33 cellular contexts compared by ENCODE assay signal in genomic region chr20:7868108-7868507, GRCh38.
A peak's percentile ranks its signal among the peaks of the same experiment; 100 is the strongest.
DNase-seq lines count a peak whose midpoint lies in the region; ATAC-seq, FAIRE-seq and TF ChIP-seq lines count a peak whose summit lies in the region.
"Had no signal": no experiment of that assay in that cellular context is flagged by ENCODE, and none has a peak within 500 bp of the region (broad histone marks: within the 10 kb centered on the region; RNA-seq: fewer than 3 reads in every experiment).

No MANE protein-coding gene starts in this region.

- no peak overlapping the region for H3K9ac ChIP-seq in HepG2 (ENCODE audit: insufficient read depth, low read depth, low read length)
- H3K9ac ChIP-seq: BLaER1; BLaER1 treated with 17β-estradiol and CSF1 and Interleukin-3, amounts not matched to agents 10 nM and 100 nM had no signal

- no peak for TF ChIP-seq EP300 in HepG2 (IDR thresholded peaks at IDR 0.05; ENCODE audit: low read depth in 2 of 2, low read length in 2 of 2)
- no peak for TF ChIP-seq EP300 in HepG2 (CRISPR knock-in tag; IDR thresholded peaks at IDR 0.05; ENCODE audit: borderline replicate concordance)

- BruUV-seq in HepG2 (replicated peaks; lab: Mats Ljungman, UMichigan), result no TSS peak

- H3K27me3 ChIP-seq in right lobe of liver (no peaks in the 10 kb centered on the region), HepG2 (ENCODE audit: control insufficient read depth in 1 of 2, insufficient read depth in 2 of 2, low read length in 2 of 2) (peaks cover 0 to 7% of the 10 kb centered on the region in 2 experiments; a peak in 3 of 5 replicates)
- H3K27me3 ChIP-seq: BLaER1; BLaER1 treated with 17β-estradiol and CSF1 and Interleukin-3, amounts not matched to agents 10 nM and 100 nM had no signal

- FAIRE-seq in HepG2 (lab: Jason Lieb, UNC), result no peak
- FAIRE-seq: A204.1, A549, D721Med had no signal

- in situ Hi-C loops in HepG2 (cut with HindIII; ENCODE audit: extremely low pct_ligation_motif_present, low pct_unique_long_range_greater_than_20kb), result no loop called here

- H3K4me3 ChIP-seq in right lobe of liver (no peak overlapping the region), HepG2 (replicated peaks in 1 of 3; ENCODE audit: insufficient read depth in 1 of 3, low read depth in 2 of 3, low read length in 3 of 3) (no peak overlapping the region)
- H3K4me3 ChIP-seq: A549; BLaER1; BLaER1 treated with 17β-estradiol and CSF1 and Interleukin-3, amounts not matched to agents 10 nM and 100 nM had no signal

- no peaks in the 10 kb centered on the region for H3K36me3 ChIP-seq in right lobe of liver
- no peaks in the 10 kb centered on the region for H3K36me3 ChIP-seq in HepG2 (replicated peaks in 1 of 2; ENCODE audit: control insufficient read depth in 1 of 2, insufficient read depth in 2 of 2, low read length in 2 of 2)
- H3K36me3 ChIP-seq: BE2C; BLaER1; BLaER1 treated with 17β-estradiol and CSF1 and Interleukin-3, amounts not matched to agents 10 nM and 100 nM had no signal

- intact Hi-C loops in right lobe of liver (cut with DNase I) (no loop called here), HepG2 (cut with micrococcal nuclease; ENCODE audit: unreplicated experiment) (no loop called here), sciatic nerve (cut with DNase I) (no loop called here)

- TF ChIP-seq CTCF in right lobe of liver (IDR thresholded peaks at IDR 0.05) (no peak), HepG2 (CRISPR knock-in tag; IDR thresholded peaks at IDR 0.05) (no peak)

- no peak overlapping the region for H3K4me2 ChIP-seq in HepG2 (ENCODE audit: low read depth, low read length)
- H3K4me2 ChIP-seq: A549; BLaER1; BLaER1 treated with 17β-estradiol and CSF1 and Interleukin-3, amounts not matched to agents 10 nM and 100 nM had no signal

- 33% methylated on average over 2 of the region's 2 CpGs for WGBS in right lobe of liver (ENCODE audit: insufficient coverage, low coverage, low lambda C conversion rate, missing lambda C conversion rate)
- 0% methylated on average over 2 of the region's 2 CpGs for WGBS in HepG2 (ENCODE audit: low lambda C conversion rate)

- CTCF ChIA-PET in HepG2 (lab: Yijun Ruan, JAX; ENCODE audit: low intra/inter-chr PET ratio, low total read pairs), result no interaction called here

- H3K4me1 ChIP-seq in right lobe of liver (peaks cover 0 to 21% (median 3%) of the 10 kb centered on the region in 4 donors), HepG2 (ENCODE audit: insufficient read depth, low read length) (peaks cover 15% of the 10 kb centered on the region)
- H3K4me1 ChIP-seq: A549, BE2C, BLaER1, Caco-2 had no signal

- POLR2A ChIA-PET in HepG2 (lab: Yijun Ruan, JAX), result no interaction called here

- DNase-seq in right lobe of liver (no peak), HepG2 (ENCODE audit: low spot score) (no peak), left lobe of liver (ENCODE audit: low spot score) (no peak), sciatic nerve (ENCODE audit: low spot score) (no peak)
- DNase-seq in stimulated activated CD4-positive, alpha-beta T cell treated with anti-CD3 and anti-CD28 coated beads, Interleukin-4, amount 100 ng/mL, for 24 hours, result no peak
- DNase-seq: 8988T; ACHN; AML-193; BE2C; C1 segment of cervical spinal cord; Caco-2; Calu3; CD4-positive, alpha-beta memory T cell; CD4-positive, alpha-beta T cell; CD4-positive, CD25-positive, alpha-beta regulatory T cell; CD8-positive, alpha-beta memory T cell; CD8-positive, alpha-beta T cell; COR-L47; DMS 273 treated with DMSO at 0.1 percent for 48 hours; DMS153; DMS53; DMS79; DMS79 treated with DMSO at 0.1 percent for 48 hours; DND-41; EL had no signal

- TF ChIP-seq POLR2A in right lobe of liver (IDR thresholded peaks at IDR 0.05) (no peak), HepG2 (IDR thresholded peaks at IDR 0.05; ENCODE audit: insufficient read depth in 1 of 2, low read depth in 2 of 2, low read length in 2 of 2) (no peak)

- ATAC-seq in right lobe of liver, result peak; percentile 20 to 54 (median 39)
- no peak for ATAC-seq in HepG2
- ATAC-seq in left lobe of liver, result peak; percentile 50
- ATAC-seq in sciatic nerve, result peak; percentile 36
- no peak for ATAC-seq in GM19467 (IDR thresholded peaks at IDR 0.05; ENCODE audit: unreplicated experiment)
- ATAC-seq: A549; CD8-positive, alpha-beta T cell had no signal

- H3K27ac ChIP-seq in right lobe of liver (peak overlapping the region in 1 of 3 donors; percentile 73), HepG2 (ENCODE audit: extremely low read length, insufficient read depth, low read length) (no peak overlapping the region)
- H3K27ac ChIP-seq: 22Rv1; A549; BLaER1; BLaER1 treated with 17β-estradiol and CSF1 and Interleukin-3, amounts not matched to agents 10 nM and 100 nM; C4-2B had no signal

- no peak overlapping the region for H2AFZ ChIP-seq in HepG2 (ENCODE audit: low read length)

- no peaks in the 10 kb centered on the region for H3K79me2 ChIP-seq in HepG2 (ENCODE audit: insufficient read depth, low read length)

- H4K20me1 ChIP-seq in HepG2 (ENCODE audit: insufficient read depth, low read length), result no peaks in the 10 kb centered on the region
- H4K20me1 ChIP-seq: BLaER1; BLaER1 treated with 17β-estradiol and CSF1 and Interleukin-3, amounts not matched to agents 10 nM and 100 nM had no signal

- no peaks in the 10 kb centered on the region for H3K9me3 ChIP-seq in right lobe of liver
- H3K9me3 ChIP-seq in HepG2 (ENCODE audit: low read length), result no peaks in the 10 kb centered on the region
- H3K9me3 ChIP-seq: BE2C, BLaER1, Caco-2 had no signal

- TF ChIP-seq RAD21 in HepG2 (CRISPR knock-in tag; IDR thresholded peaks at IDR 0.05), result no peak

TF ChIP-seq in HepG2, 621 proteins besides CTCF, POLR2A, EP300 and RAD21:
- TF ChIP-seq ZNF256 (CRISPR knock-in tag; conservative IDR thresholded peaks at IDR 0.05), result no peak
- TF ChIP-seq PAX8 (CRISPR knock-in tag; IDR thresholded peaks at IDR 0.05; ENCODE audit: borderline replicate concordance), result no peak
- TF ChIP-seq CBFB (CRISPR knock-in tag; IDR thresholded peaks at IDR 0.05), result no peak
- TF ChIP-seq ZBED4 (CRISPR knock-in tag; IDR thresholded peaks at IDR 0.05; ENCODE audit: borderline replicate concordance), result no peak
- TF ChIP-seq ZBTB3 (CRISPR knock-in tag; IDR thresholded peaks at IDR 0.05; ENCODE audit: borderline replicate concordance, low read depth), result no peak
- no peak for TF ChIP-seq PHF8 (CRISPR knock-in tag; IDR thresholded peaks at IDR 0.05)
- TF ChIP-seq HMG20A (CRISPR knock-in tag; IDR thresholded peaks at IDR 0.05; ENCODE audit: borderline replicate concordance), result no peak
- TF ChIP-seq THAP11 (CRISPR knock-in tag; IDR thresholded peaks at IDR 0.05), result no peak
- no peak for TF ChIP-seq ZBTB21 (CRISPR knock-in tag; IDR thresholded peaks at IDR 0.05)
- TF ChIP-seq EHMT2 (IDR thresholded peaks at IDR 0.05; ENCODE audit: borderline replicate concordance, low read depth, low read length), result no peak
- TF ChIP-seq USF2 (IDR thresholded peaks at IDR 0.05; ENCODE audit: low read depth, low read length), result no peak
- no peak for TF ChIP-seq USF2 (CRISPR knock-in tag; IDR thresholded peaks at IDR 0.05; ENCODE audit: borderline replicate concordance)

Comparison
In these comparisons a context has a peak if more than half of its experiments do, and no peak if none do; other contexts are left out.
1. ATAC-seq: peak in right lobe of liver (4 of 4), left lobe of liver (single experiment) and sciatic nerve (single experiment); none in HepG2 (single experiment) and GM19467 (single experiment).